Comparison of ENCODE assay signal across 9 cellular contexts in genomic region chr10:22624289-22624738, GRCh38.
DNase-seq lines count a peak whose midpoint lies in the region; ATAC-seq and TF ChIP-seq lines count a peak whose summit lies in the region.
"Had no signal": no experiment of that assay in that cellular context is flagged by ENCODE, and none has a peak within 500 bp of the region (broad histone marks: within the 10 kb centered on the region; RNA-seq: fewer than 3 reads in every experiment).

No MANE protein-coding gene starts in this region.

- peak overlapping the region; percentile 84 for H3K27ac Mint-ChIP-seq in activated naive CD8-positive, alpha-beta T cell treated with anti-CD3 and anti-CD28 coated beads, Interleukin-2, amount 50 U/mL, for 24 hours

- no peaks in the 10 kb centered on the region for H3K9me2 ChIP-seq in HCT116 (ENCODE audit: insufficient read depth)

- peaks cover 9% of the 10 kb centered on the region for H3K36me3 Mint-ChIP-seq in activated naive CD8-positive, alpha-beta T cell treated with anti-CD3 and anti-CD28 coated beads, Interleukin-2, amount 50 U/mL, for 24 hours (ENCODE audit: low read depth)

- TF ChIP-seq POLR2A in HCT116 (IDR thresholded peaks at IDR 0.05; ENCODE audit: borderline replicate concordance, extremely low read depth, insufficient read depth, insufficient read length) = no peak
- TF ChIP-seq POLR2A in suprapubic skin (IDR thresholded peaks at IDR 0.05) = no peak

- no peak overlapping the region for H2AFZ ChIP-seq in HCT116 (ENCODE audit: low read depth, low read length, poor library complexity, severe bottlenecking)

- POLR2A ChIA-PET in HCT116 (lab: Charles Lee) = interaction anchor here (1.5 kb wide), 1 partner anchor 35 kb away, joined by 3 read pairs; no protein-coding TSS in a partner anchor

- H3K27me3 Mint-ChIP-seq in activated naive CD8-positive, alpha-beta T cell treated with anti-CD3 and anti-CD28 coated beads, Interleukin-2, amount 50 U/mL, for 24 hours = no peaks in the 10 kb centered on the region
- H3K27me3 Mint-ChIP-seq: stimulated activated memory B cell treated with anti-CD40 and anti-IgM and Interleukin-4, amounts not matched to agents 10 μg/mL and 1 μg/mL and 100 μg/mL, for 72 hours had no signal

- no peak for TF ChIP-seq RAD21 in HCT116 (IDR thresholded peaks at IDR 0.05; ENCODE audit: low read depth)

- H3K4me1 Mint-ChIP-seq in activated naive CD8-positive, alpha-beta T cell treated with anti-CD3 and anti-CD28 coated beads, Interleukin-2, amount 50 U/mL, for 24 hours = peaks cover 93% of the 10 kb centered on the region

- peak overlapping the region; percentile 32 for H3K9ac ChIP-seq in HCT116 (ENCODE audit: low read length)

- H3K4me3 ChIP-seq in HCT116 (replicated peaks in 1 of 2; ENCODE audit: low read depth in 1 of 2, low read length in 2 of 2) = 0 out of 4 replicates have a peak overlapping the region, but pooled peaks of 1 of the 2 experiments have one; percentile 5
- H3K4me3 ChIP-seq in suprapubic skin = no peak overlapping the region

- no peaks in the 10 kb centered on the region for H3K9me3 ChIP-seq in HCT116 (ENCODE audit: control insufficient read depth in 1 of 2, insufficient read depth in 1 of 2, low read depth in 1 of 2, low read length in 2 of 2)
- no peaks in the 10 kb centered on the region for H3K9me3 ChIP-seq in suprapubic skin

- no peaks in the 10 kb centered on the region for H3K27me3 ChIP-seq in HCT116 (ENCODE audit: insufficient read depth, low read length)
- H3K27me3 ChIP-seq in layer of hippocampus (ENCODE audit: control insufficient read depth, insufficient read depth, low read length) = no peaks in the 10 kb centered on the region
- no peaks in the 10 kb centered on the region for H3K27me3 ChIP-seq in suprapubic skin

- TF ChIP-seq CTCF in HCT116 (IDR thresholded peaks at IDR 0.05 in 2 of 3, conservative IDR thresholded peaks at IDR 0.05 in 1 of 3; ENCODE audit: borderline replicate concordance in 1 of 3, insufficient read depth in 1 of 3, low read depth in 2 of 3, low read length in 2 of 3) (no peak), suprapubic skin (IDR thresholded peaks at IDR 0.05) (no peak), GM10266 (IDR thresholded peaks at IDR 0.05; ENCODE audit: control insufficient read depth, insufficient read depth, low read depth, missing control alignments) (no peak)

- ATAC-seq in HCT116 (peak; percentile 16; the same call in 1 of the 2 replicates), HG02970 (IDR thresholded peaks at IDR 0.05; ENCODE audit: low FRiP score, unreplicated experiment) (no peak)
- ATAC-seq in activated naive CD8-positive, alpha-beta T cell treated with anti-CD3 and anti-CD28 coated beads, Interleukin-2, amount 50 U/mL, for 24 hours = no peak
- ATAC-seq: stimulated activated memory B cell treated with anti-CD40 and anti-IgM and Interleukin-4, amounts not matched to agents 10 μg/mL and 1 μg/mL and 100 μg/mL, for 72 hours had no signal

- H3K9me3 Mint-ChIP-seq in activated naive CD8-positive, alpha-beta T cell treated with anti-CD3 and anti-CD28 coated beads, Interleukin-2, amount 50 U/mL, for 24 hours = peaks cover 4% of the 10 kb centered on the region
- H3K9me3 Mint-ChIP-seq: stimulated activated memory B cell treated with anti-CD40 and anti-IgM and Interleukin-4, amounts not matched to agents 10 μg/mL and 1 μg/mL and 100 μg/mL, for 72 hours had no signal

- intact Hi-C loops in HCT116 (cut with micrococcal nuclease) = no loop called here

- BruUV-seq in HCT116 (replicated peaks; lab: Mats Ljungman, UMichigan) = no TSS peak

- peak overlapping the region; percentile 43; the same call in 1 of the 2 replicates for H3K27ac ChIP-seq in HCT116 (ENCODE audit: low read depth, low read length)
- peak overlapping the region; percentile 69 for H3K27ac ChIP-seq in layer of hippocampus (ENCODE audit: low read depth, low read length)
- no peak overlapping the region for H3K27ac ChIP-seq in suprapubic skin

- no peaks in the 10 kb centered on the region for H4K20me1 ChIP-seq in HCT116 (ENCODE audit: insufficient read depth)

- H3K4me1 ChIP-seq in HCT116 (ENCODE audit: control insufficient read depth in 1 of 2, insufficient read depth in 2 of 2, low read length in 2 of 2) = peaks cover 80 to 100% of the 10 kb centered on the region in 2 experiments
- peaks cover 30% of the 10 kb centered on the region for H3K4me1 ChIP-seq in suprapubic skin

- RAD21 ChIA-PET in HCT116 (lab: Charles Lee; ENCODE audit: low non-redundant PET in 1 of 2, low total read pairs in 2 of 2, uncharacterized antibody in 2 of 2, unreplicated experiment in 2 of 2) = no interaction called here

- 59% methylated on average over 3 of the region's 3 CpGs for WGBS in suprapubic skin

- peak; percentile 81 for DNase-seq in A172 (ENCODE audit: low spot score)
- no peak for DNase-seq in HCT116 (ENCODE audit: low read depth, low spot score)
- DNase-seq in activated naive CD8-positive, alpha-beta T cell treated with anti-CD3 and anti-CD28 coated beads, Interleukin-2, amount 50 U/mL, for 24 hours = no peak
- DNase-seq in suprapubic skin (ENCODE audit: low spot score in 2 of 2) = no peak
- DNase-seq in stimulated activated CD4-positive, alpha-beta T cell treated with anti-CD3 and anti-CD28 coated beads, Interleukin-2, amount 100 ng/mL, for 48 hours = no peak
- no peak for DNase-seq in GM10266 (ENCODE audit: extremely low spot score)

- peak overlapping the region; percentile 39 for H3K4me3 Mint-ChIP-seq in activated naive CD8-positive, alpha-beta T cell treated with anti-CD3 and anti-CD28 coated beads, Interleukin-2, amount 50 U/mL, for 24 hours
- H3K4me3 Mint-ChIP-seq: stimulated activated memory B cell treated with anti-CD40 and anti-IgM and Interleukin-4, amounts not matched to agents 10 μg/mL and 1 μg/mL and 100 μg/mL, for 72 hours had no signal

- no peak for TF ChIP-seq EP300 in suprapubic skin (IDR thresholded peaks at IDR 0.05)

- CTCF ChIA-PET in HCT116 (lab: Charles Lee) = no interaction called here

- H3K79me2 ChIP-seq in HCT116 (ENCODE audit: insufficient read depth, low read length) = peaks cover 94% of the 10 kb centered on the region

- H3K36me3 ChIP-seq in HCT116 (ENCODE audit: control insufficient read depth in 1 of 2, insufficient read depth in 2 of 2, low read length in 2 of 2) = no peaks in the 10 kb centered on the region
- no peaks in the 10 kb centered on the region for H3K36me3 ChIP-seq in suprapubic skin

- H3K4me2 ChIP-seq in HCT116 (ENCODE audit: low read length) = peak overlapping the region; percentile 52

TF ChIP-seq in HCT116, 20 proteins besides CTCF, POLR2A, EP300 and RAD21:
- TF ChIP-seq REST (IDR thresholded peaks at IDR 0.05; ENCODE audit: low read depth) = no peak
- peak; percentile 28 for TF ChIP-seq SP1 (IDR thresholded peaks at IDR 0.05; ENCODE audit: low read depth)
- TF ChIP-seq JUND (IDR thresholded peaks at IDR 0.05) = peak; percentile 64
- TF ChIP-seq EZH2 (IDR thresholded peaks at IDR 0.05) = no peak
- peak; percentile 21; the same call in 1 of the 2 replicates for TF ChIP-seq MAX (IDR thresholded peaks at IDR 0.05)
- TF ChIP-seq FOSL1 (IDR thresholded peaks at IDR 0.05; ENCODE audit: low read depth) = peak; percentile 61
TF ChIP-seq in HCT116: peak in this region for 4.
